In the genomic region with DNA sequence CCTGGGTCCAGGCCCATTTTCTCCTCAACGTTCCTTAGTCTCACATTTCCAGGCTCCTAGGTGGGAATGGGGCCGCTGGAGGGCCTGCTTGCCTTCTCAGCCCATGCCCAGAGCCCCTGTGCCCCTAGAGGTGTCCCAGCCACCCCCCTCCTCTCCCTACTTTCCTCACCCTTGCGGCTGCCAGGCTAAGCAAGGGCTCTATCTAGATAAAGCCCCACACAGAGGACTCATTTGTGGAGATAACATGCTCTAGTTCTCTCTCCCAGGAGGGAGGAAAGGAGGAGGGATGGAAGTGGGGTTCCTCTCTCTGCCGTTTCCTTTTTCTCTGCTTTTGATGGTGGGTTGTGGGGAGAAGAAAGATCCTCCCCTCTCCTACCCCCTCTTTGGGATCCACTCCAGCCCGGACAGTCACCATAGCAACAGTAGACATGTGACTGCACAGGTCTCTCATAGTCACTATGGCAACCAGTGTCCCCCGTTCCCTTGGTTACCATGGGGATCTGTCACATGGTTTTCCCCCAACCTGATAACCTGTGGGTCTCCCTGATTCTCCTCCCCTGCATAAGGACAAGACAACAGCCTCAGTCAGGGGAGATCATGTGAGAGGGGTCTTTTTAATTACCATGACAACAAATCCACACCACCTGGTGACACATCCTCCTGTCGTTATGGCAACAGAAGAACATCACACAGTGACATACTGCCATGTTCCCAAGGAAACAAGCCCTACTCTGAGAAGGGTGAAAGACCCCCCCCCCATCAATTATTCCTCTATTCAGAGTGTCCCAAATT, we compare ENCODE assay signal across 8 cellular contexts. TPM values are rescaled to one million over a fixed set of nuclear protein-coding genes. Genes with fewer than 3 reads are reported as not detected.
DNase-seq lines count a peak whose midpoint lies in the region; FAIRE-seq and TF ChIP-seq lines count a peak whose summit lies in the region.
"Had no signal": no experiment of that assay in that cellular context is flagged by ENCODE, and none has a peak within 500 bp of the region (broad histone marks: within the 10 kb centered on the region; RNA-seq: fewer than 3 reads in every experiment).

No MANE protein-coding gene starts in this region.

- FAIRE-seq in H54 (lab: Jason Lieb, UNC), result no peak

- H3K9me3 Mint-ChIP-seq in HFFc6 (no peaks in the 10 kb centered on the region), osteocyte (ENCODE audit: unreplicated experiment) (no peaks in the 10 kb centered on the region)
- H3K9me3 Mint-ChIP-seq in dendritic cell treated with granulocyte-macrophage colony-stimulating factor and Interleukin-4, amounts not matched to agents 40 ng/mL and 50 ng/mL, for 4 days, result no peaks in the 10 kb centered on the region

- peak; percentile 38 for DNase-seq in HFFc6
- DNase-seq in NCI-H2227 treated with DMSO at 0.1 percent for 48 hours (lab: John Stamatoyannopoulos, UW), result peak; percentile 71
- DNase-seq in osteocyte (ENCODE audit: extremely low spot score, unreplicated experiment), result no peak
- DNase-seq in H54 (ENCODE audit: insufficient read length, low spot score), result no peak
- no peak for DNase-seq in activated gamma-delta T cell (lab: John Stamatoyannopoulos, UW)
- no peak for DNase-seq in dedifferentiated amniotic fluid mesenchymal stem cell (ENCODE audit: extremely low spot score)
- DNase-seq: SHP77 had no signal

- H3K27me3 Mint-ChIP-seq in HFFc6 (ENCODE audit: insufficient read depth) (peaks cover 33% of the 10 kb centered on the region), osteocyte (ENCODE audit: unreplicated experiment) (peaks cover 53% of the 10 kb centered on the region)
- H3K27me3 Mint-ChIP-seq in dendritic cell treated with granulocyte-macrophage colony-stimulating factor and Interleukin-4, amounts not matched to agents 40 ng/mL and 50 ng/mL, for 4 days, result peaks cover 84% of the 10 kb centered on the region

- H3K4me3 Mint-ChIP-seq in HFFc6 (no peak overlapping the region), osteocyte (ENCODE audit: unreplicated experiment) (no peak overlapping the region)
- no peak overlapping the region for H3K4me3 Mint-ChIP-seq in dendritic cell treated with granulocyte-macrophage colony-stimulating factor and Interleukin-4, amounts not matched to agents 40 ng/mL and 50 ng/mL, for 4 days

- no peak for TF ChIP-seq CTCF in HFFc6 (IDR thresholded peaks at IDR 0.05)
- TF ChIP-seq CTCF in osteocyte (IDR thresholded peaks at IDR 0.05), result no peak

- H3K36me3 Mint-ChIP-seq in HFFc6 (ENCODE audit: low read depth) (no peaks in the 10 kb centered on the region), osteocyte (ENCODE audit: unreplicated experiment) (no peaks in the 10 kb centered on the region)
- H3K36me3 Mint-ChIP-seq in dendritic cell treated with granulocyte-macrophage colony-stimulating factor and Interleukin-4, amounts not matched to agents 40 ng/mL and 50 ng/mL, for 4 days (ENCODE audit: low read depth), result no peaks in the 10 kb centered on the region

- peaks cover 30% of the 10 kb centered on the region for H3K4me1 Mint-ChIP-seq in HFFc6 (ENCODE audit: low read depth)
- H3K4me1 Mint-ChIP-seq in dendritic cell treated with granulocyte-macrophage colony-stimulating factor and Interleukin-4, amounts not matched to agents 40 ng/mL and 50 ng/mL, for 4 days (ENCODE audit: low read depth), result peaks cover 25% of the 10 kb centered on the region
- peaks cover 15% of the 10 kb centered on the region for H3K4me1 Mint-ChIP-seq in osteocyte (ENCODE audit: unreplicated experiment)

- intact Hi-C loops in dendritic cell treated with granulocyte-macrophage colony-stimulating factor and Interleukin-4, amounts not matched to agents 40 ng/mL and 50 ng/mL, for 4 days (cut with micrococcal nuclease), result no loop called here

- H3K27ac Mint-ChIP-seq in HFFc6, result peak overlapping the region; percentile 69
- peak overlapping the region; percentile 10 for H3K27ac Mint-ChIP-seq in dendritic cell treated with granulocyte-macrophage colony-stimulating factor and Interleukin-4, amounts not matched to agents 40 ng/mL and 50 ng/mL, for 4 days
- peak overlapping the region; percentile 37 for H3K27ac Mint-ChIP-seq in osteocyte (ENCODE audit: unreplicated experiment)

- no peak for TF ChIP-seq POLR2A in H54 (IDR thresholded peaks at IDR 0.05; ENCODE audit: low read depth, low read length)

RNA-seq across cellular contexts. Expression of gene CACNA1G, which starts 5.2 kb away (rescaled TPM):
- total RNA-seq in HFFc6 (2021; fragmentation: NEBNext Ultra II Directional; extraction: Animal tissue kit (Norgen Biotek cat#: 25700)), result under 1 TPM in 5 of 6 experiments, not detected in 1; 0.03 to 0.19 (median 0.05) TPM
- total RNA-seq in osteocyte, result 0.10 and 0.11 TPM in 2 replicates

RNA-seq across cellular contexts. Expression of gene SPATA20, which starts 18.8 kb away (rescaled TPM):
- 10 to 100 TPM; 53.4 to 71.2 (median 62.6) TPM for total RNA-seq in HFFc6 (2021; fragmentation: NEBNext Ultra II Directional; extraction: Animal tissue kit (Norgen Biotek cat#: 25700))
- 55.0 and 58.1 TPM in 2 replicates for total RNA-seq in osteocyte

RNA-seq across cellular contexts. Expression of gene EPN3, which starts 33.2 kb away (rescaled TPM):
- under 1 TPM in 1 of 6 experiments, not detected in 5; 0.05 TPM for total RNA-seq in HFFc6 (2021; fragmentation: NEBNext Ultra II Directional; extraction: Animal tissue kit (Norgen Biotek cat#: 25700))
- not detected in 2 replicates for total RNA-seq in osteocyte

RNA-seq across cellular contexts. Expression of gene MYCBPAP, which starts 57.5 kb away (rescaled TPM):
- total RNA-seq in HFFc6 (2021; fragmentation: NEBNext Ultra II Directional; extraction: Animal tissue kit (Norgen Biotek cat#: 25700)), result under 1 TPM; 0.12 to 0.76 (median 0.28) TPM
- total RNA-seq in osteocyte, result 0.46 and 0.81 TPM in 2 replicates

Comparison
In these comparisons a context has a peak if more than half of its experiments do, and no peak if none do; other contexts are left out.
1. DNase-seq: peak in HFFc6 (single experiment) and NCI-H2227 treated with DMSO at 0.1 percent for 48 hours (single experiment); none in osteocyte (single experiment), H54 (single experiment), activated gamma-delta T cell (single experiment) and dedifferentiated amniotic fluid mesenchymal stem cell (single experiment).
2. H3K27ac Mint-ChIP-seq: peak in every context shown above with its lines; median percentile 69 in HFFc6; 37 in osteocyte; 10 in dendritic cell treated with granulocyte-macrophage colony-stimulating factor and Interleukin-4, amounts not matched to agents 40 ng/mL and 50 ng/mL, for 4 days.